Comparison of ENCODE assay signal across 40 cellular contexts in the genomic region with DNA sequence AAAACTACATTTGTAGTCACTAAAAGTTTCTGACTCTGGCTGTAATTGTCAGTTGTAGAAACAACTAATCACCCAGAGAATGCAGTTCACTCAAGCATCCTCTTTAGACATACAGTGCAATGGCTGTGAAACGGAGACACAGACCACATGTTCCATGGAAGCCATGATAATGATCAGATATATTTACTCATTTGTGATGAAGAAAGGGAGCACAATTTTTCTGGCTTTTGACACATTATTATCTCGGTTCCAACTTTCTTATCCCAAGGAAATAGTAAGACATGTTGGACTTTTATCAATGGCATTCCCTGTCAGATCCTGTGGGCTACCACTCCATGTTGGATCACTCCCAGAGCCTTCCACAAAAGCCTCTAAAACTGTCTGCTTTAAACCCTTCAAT.
"Had no signal": no experiment of that assay in that cellular context is flagged by ENCODE, and none has a peak within 500 bp of the region (broad histone marks: within the 10 kb centered on the region; RNA-seq: fewer than 3 reads in every experiment).

No MANE protein-coding gene starts in this region.

- H3K4me3 ChIP-seq: adrenal gland, ascending aorta, body of pancreas, breast epithelium, cardiac muscle cell had no signal

- H3K27me3 Mint-ChIP-seq: activated naive CD4-positive, alpha-beta T cell treated with anti-CD3 and anti-CD28 coated beads, Interleukin-2, amount 10 ng/mL, durations not matched to agents 7 days and 5 days; activated naive CD4-positive, alpha-beta T cell treated with anti-CD3 and anti-CD28 coated beads, Interleukin-2, amount 50 U/mL, for 24 hours; activated naive CD8-positive, alpha-beta T cell treated with anti-CD3 and anti-CD28 coated beads for 36 hours; activated naive CD8-positive, alpha-beta T cell treated with anti-CD3 and anti-CD28 coated beads, Interleukin-2, amount 50 U/mL, for 24 hours; activated T-cell treated with anti-CD3 and anti-CD28 coated beads, Interleukin-2, amount 50 U/mL, for 24 hours; brain had no signal

- H3K4me1 ChIP-seq: adrenal gland, ascending aorta, body of pancreas had no signal

- H3K9me3 ChIP-seq: adrenal gland, ascending aorta, body of pancreas, breast epithelium had no signal

- H3K36me3 Mint-ChIP-seq: activated naive CD4-positive, alpha-beta T cell treated with anti-CD3 and anti-CD28 coated beads, Interleukin-2, amount 10 ng/mL, durations not matched to agents 7 days and 5 days; activated naive CD4-positive, alpha-beta T cell treated with anti-CD3 and anti-CD28 coated beads, Interleukin-2, amount 50 U/mL, for 24 hours; activated naive CD4-positive, alpha-beta T cell treated with anti-CD3 and anti-CD28 coated beads, Interleukin-2, amount 50 U/mL, for 72 hours; activated naive CD8-positive, alpha-beta T cell; activated naive CD8-positive, alpha-beta T cell treated with anti-CD3 and anti-CD28 coated beads for 36 hours; activated naive CD8-positive, alpha-beta T cell treated with anti-CD3 and anti-CD28 coated beads, Interleukin-2, amount 10 ng/mL, durations not matched to agents 7 days and 5 days; brain had no signal

- H3K4me3 Mint-ChIP-seq: activated naive CD4-positive, alpha-beta T cell treated with anti-CD3 and anti-CD28 coated beads for 36 hours; activated naive CD4-positive, alpha-beta T cell treated with anti-CD3 and anti-CD28 coated beads, Interleukin-2, amount 10 ng/mL, durations not matched to agents 7 days and 5 days; activated naive CD4-positive, alpha-beta T cell treated with anti-CD3 and anti-CD28 coated beads, Interleukin-2, amount 50 U/mL, for 24 hours; activated naive CD8-positive, alpha-beta T cell; activated naive CD8-positive, alpha-beta T cell treated with anti-CD3 and anti-CD28 coated beads for 36 hours; activated naive CD8-positive, alpha-beta T cell treated with anti-CD3 and anti-CD28 coated beads, Interleukin-2, amount 10 ng/mL, durations not matched to agents 7 days and 5 days; activated naive CD8-positive, alpha-beta T cell treated with anti-CD3 and anti-CD28 coated beads, Interleukin-2, amount 50 U/mL, for 24 hours; activated T-cell treated with anti-CD3 and anti-CD28 coated beads, Interleukin-2, amount 50 U/mL, for 24 hours; activated T-cell treated with anti-CD3 and anti-CD28 coated beads, Interleukin-2, amount 50 U/mL, for 4 hours; activated T-cell treated with anti-CD3 and anti-CD28 coated beads, Interleukin-2, amount 50 U/mL, for 72 hours; activated T-helper 1 cell treated with anti-CD3 and anti-CD28 coated beads, Interleukin-12 subunit alpha, Interleukin-12 subunit beta, Interleukin-2, Interleukin-4 antibody, amounts not matched to agents 30 ng/mL and 10 ng/mL and 1 ng/mL, durations not matched to agents 14 hours and 24 hours and 36 hours; activated T-helper 17 cell treated with anti-CD3 and anti-CD28 coated beads, Interleukin-2, amount 50 U/mL, for 72 hours; brain; central memory CD8-positive, alpha-beta T cell had no signal

- H3K27ac ChIP-seq: adrenal gland, ascending aorta, body of pancreas, brain microvascular endothelial cell, breast epithelium, cardiac muscle cell had no signal

- H3K27me3 ChIP-seq: adrenal gland, ascending aorta, body of pancreas, brain microvascular endothelial cell, breast epithelium, cardiac muscle cell had no signal

- H3K4me1 Mint-ChIP-seq: activated naive CD4-positive, alpha-beta T cell treated with anti-CD3 and anti-CD28 coated beads, Interleukin-2, amount 10 ng/mL, durations not matched to agents 7 days and 5 days; activated naive CD4-positive, alpha-beta T cell treated with anti-CD3 and anti-CD28 coated beads, Interleukin-2, amount 50 U/mL, for 24 hours; activated naive CD8-positive, alpha-beta T cell treated with anti-CD3 and anti-CD28 coated beads for 36 hours; activated naive CD8-positive, alpha-beta T cell treated with anti-CD3 and anti-CD28 coated beads, Interleukin-2, amount 10 ng/mL, durations not matched to agents 7 days and 5 days; activated naive CD8-positive, alpha-beta T cell treated with anti-CD3 and anti-CD28 coated beads, Interleukin-2, amount 50 U/mL, for 24 hours; activated T-helper 17 cell treated with anti-CD3 and anti-CD28 coated beads, Interleukin-2, amount 50 U/mL, for 72 hours; brain; central memory CD8-positive, alpha-beta T cell had no signal

- H3K27ac Mint-ChIP-seq: activated naive CD4-positive, alpha-beta T cell treated with anti-CD3 and anti-CD28 coated beads for 36 hours; activated naive CD4-positive, alpha-beta T cell treated with anti-CD3 and anti-CD28 coated beads, Interleukin-2, amount 10 ng/mL, durations not matched to agents 7 days and 5 days; activated naive CD4-positive, alpha-beta T cell treated with anti-CD3 and anti-CD28 coated beads, Interleukin-2, amount 50 U/mL, for 24 hours; activated naive CD4-positive, alpha-beta T cell treated with anti-CD3 and anti-CD28 coated beads, Interleukin-2, amount 50 U/mL, for 72 hours; activated naive CD8-positive, alpha-beta T cell; activated naive CD8-positive, alpha-beta T cell treated with anti-CD3 and anti-CD28 coated beads for 36 hours; activated naive CD8-positive, alpha-beta T cell treated with anti-CD3 and anti-CD28 coated beads, Interleukin-2, amount 10 ng/mL, durations not matched to agents 7 days and 5 days; activated naive CD8-positive, alpha-beta T cell treated with anti-CD3 and anti-CD28 coated beads, Interleukin-2, amount 50 U/mL, for 24 hours; activated T-cell treated with anti-CD3 and anti-CD28 coated beads, Interleukin-2, amount 50 U/mL, for 24 hours; activated T-cell treated with anti-CD3 and anti-CD28 coated beads, Interleukin-2, amount 50 U/mL, for 72 hours; activated T-helper 1 cell treated with anti-CD3 and anti-CD28 coated beads, Interleukin-12 subunit alpha, Interleukin-12 subunit beta, Interleukin-2, Interleukin-4 antibody, amounts not matched to agents 30 ng/mL and 10 ng/mL and 1 ng/mL, durations not matched to agents 14 hours and 24 hours and 36 hours; activated T-helper 17 cell treated with anti-CD3 and anti-CD28 coated beads, Interleukin-2, amount 50 U/mL, for 72 hours; activated T-helper 2 cell treated with anti-CD3 and anti-CD28 coated beads, Interferon-gamma antibody, Interleukin-2, Interleukin-4, amounts not matched to agents 10 μg/mL and 5 μg/mL and 100 μg/mL, durations not matched to agents 14 hours and 24 hours and 36 hours; brain had no signal

- H3K9me3 Mint-ChIP-seq: activated naive CD4-positive, alpha-beta T cell treated with anti-CD3 and anti-CD28 coated beads for 36 hours; activated naive CD4-positive, alpha-beta T cell treated with anti-CD3 and anti-CD28 coated beads, Interleukin-2, amount 10 ng/mL, durations not matched to agents 7 days and 5 days; activated naive CD4-positive, alpha-beta T cell treated with anti-CD3 and anti-CD28 coated beads, Interleukin-2, amount 50 U/mL, for 24 hours; activated naive CD4-positive, alpha-beta T cell treated with anti-CD3 and anti-CD28 coated beads, Interleukin-2, amount 50 U/mL, for 72 hours; activated naive CD8-positive, alpha-beta T cell treated with anti-CD3 and anti-CD28 coated beads for 36 hours; activated naive CD8-positive, alpha-beta T cell treated with anti-CD3 and anti-CD28 coated beads, Interleukin-2, amount 10 ng/mL, durations not matched to agents 7 days and 5 days; activated naive CD8-positive, alpha-beta T cell treated with anti-CD3 and anti-CD28 coated beads, Interleukin-2, amount 50 U/mL, for 24 hours; activated T-cell treated with anti-CD3 and anti-CD28 coated beads, Interleukin-2, amount 50 U/mL, for 24 hours; activated T-cell treated with anti-CD3 and anti-CD28 coated beads, Interleukin-2, amount 50 U/mL, for 4 hours; activated T-cell treated with anti-CD3 and anti-CD28 coated beads, Interleukin-2, amount 50 U/mL, for 72 hours; activated T-helper 1 cell treated with anti-CD3 and anti-CD28 coated beads, Interleukin-12 subunit alpha, Interleukin-12 subunit beta, Interleukin-2, Interleukin-4 antibody, amounts not matched to agents 30 ng/mL and 10 ng/mL and 1 ng/mL, durations not matched to agents 14 hours and 24 hours and 36 hours; activated T-helper 17 cell treated with anti-CD3 and anti-CD28 coated beads, Interleukin-2, amount 50 U/mL, for 72 hours; activated T-helper 2 cell treated with anti-CD3 and anti-CD28 coated beads, Interferon-gamma antibody, Interleukin-2, Interleukin-4, amounts not matched to agents 10 μg/mL and 5 μg/mL and 100 μg/mL, durations not matched to agents 14 hours and 24 hours and 36 hours; central memory CD8-positive, alpha-beta T cell had no signal

- ATAC-seq: activated naive CD4-positive, alpha-beta T cell treated with anti-CD3 and anti-CD28 coated beads, Interleukin-2, amount 50 U/mL, for 72 hours; activated naive CD8-positive, alpha-beta T cell treated with anti-CD3 and anti-CD28 coated beads, Interleukin-2, amount 50 U/mL, for 24 hours; activated T-cell treated with anti-CD3 and anti-CD28 coated beads, Interleukin-2, amount 50 U/mL, for 4 hours; activated T-cell treated with anti-CD3 and anti-CD28 coated beads, Interleukin-2, amount 50 U/mL, for 72 hours; activated T-helper 17 cell treated with anti-CD3 and anti-CD28 coated beads, Interleukin-2, amount 50 U/mL, for 72 hours; body of pancreas had no signal

- DNase-seq: activated effector memory CD4-positive, alpha-beta T cell treated with anti-CD3 and anti-CD28 coated beads, Interleukin-2, amount 50 U/mL, for 16 hours; activated effector memory CD4-positive, alpha-beta T cell treated with Interleukin-2 at 50 U/mL for 16 hours; activated gamma-delta T cell; activated gamma-delta T cell treated with Interleukin-2 at 50 U/mL for 16 hours; activated naive CD4-positive, alpha-beta T cell; activated naive CD4-positive, alpha-beta T cell treated with anti-CD3 and anti-CD28 coated beads for 36 hours; activated naive CD4-positive, alpha-beta T cell treated with anti-CD3 and anti-CD28 coated beads, Interleukin-2, amount 10 ng/mL, durations not matched to agents 7 days and 5 days; activated naive CD4-positive, alpha-beta T cell treated with anti-CD3 and anti-CD28 coated beads, Interleukin-2, amount 50 U/mL, for 16 hours; activated naive CD4-positive, alpha-beta T cell treated with Interleukin-2 at 50 U/mL for 16 hours; activated naive CD8-positive, alpha-beta T cell treated with anti-CD3 and anti-CD28 coated beads for 36 hours; activated naive CD8-positive, alpha-beta T cell treated with anti-CD3 and anti-CD28 coated beads, Interleukin-2, amount 10 ng/mL, durations not matched to agents 7 days and 5 days; activated naive CD8-positive, alpha-beta T cell treated with anti-CD3 and anti-CD28 coated beads, Interleukin-2, amount 50 U/mL, for 24 hours; activated T-cell treated with anti-CD3 and anti-CD28 coated beads for 4 hours; activated T-cell treated with anti-CD3 and anti-CD28 coated beads, Interleukin-2, amount 50 U/mL, for 1 hour; activated T-cell treated with anti-CD3 and anti-CD28 coated beads, Interleukin-2, amount 50 U/mL, for 24 hours; activated T-cell treated with anti-CD3 and anti-CD28 coated beads, Interleukin-2, amount 50 U/mL, for 4 hours; activated T-cell treated with anti-CD3 and anti-CD28 coated beads, Interleukin-2, amount 50 U/mL, for 48 hours; activated T-cell treated with anti-CD3 and anti-CD28 coated beads, Interleukin-2, amount 50 U/mL, for 72 hours; adrenal gland; amniotic stem cell; amygdala; anterior cingulate cortex; aorta; body of pancreas; brain microvascular endothelial cell; caudate nucleus; central memory CD4-positive, alpha-beta T cell; cerebellar nuclear complex had no signal

- FAIRE-seq: bronchial epithelial cell had no signal

- H3K36me3 ChIP-seq: adrenal gland, ascending aorta, brain microvascular endothelial cell, breast epithelium, cardiac muscle cell had no signal
